Comparison of ENCODE assay signal across 26 cellular contexts in genomic region chr16:65697061-65697460, GRCh38.
DNase-seq lines count a peak whose midpoint lies in the region; ATAC-seq and TF ChIP-seq lines count a peak whose summit lies in the region.
"Had no signal": no experiment of that assay in that cellular context is flagged by ENCODE, and none has a peak within 500 bp of the region (broad histone marks: within the 10 kb centered on the region; RNA-seq: fewer than 3 reads in every experiment).

No MANE protein-coding gene starts in this region.

- peaks cover 34% of the 10 kb centered on the region for H3K4me1 Mint-ChIP-seq in osteocyte (ENCODE audit: unreplicated experiment)
- H3K4me1 Mint-ChIP-seq: activated B cell treated with CpG ODN at 0.5 μM for 24 hours had no signal

- no peak overlapping the region for H3K9ac ChIP-seq in GM23248

- no peak overlapping the region for H2AFZ ChIP-seq in GM23248

- WGBS in GM23248 (ENCODE audit: low coverage in 1 of 2, low lambda C conversion rate in 2 of 2, missing lambda C conversion rate in 2 of 2), 2 experiments, result 88 to 92% methylated on average over 1 of the region's 1 CpG

- no peak overlapping the region for H3K27ac ChIP-seq in GM23248
- H3K27ac ChIP-seq in RWPE2 (ENCODE audit: poor library complexity, severe bottlenecking), result no peak overlapping the region
- H3K27ac ChIP-seq: SK-N-MC, spleen, thyroid gland had no signal

- H3K4me2 ChIP-seq in GM23248 (ENCODE audit: unreplicated experiment), result no peak overlapping the region

- H3K9me2 ChIP-seq in GM23248 (ENCODE audit: insufficient read depth), result no peaks in the 10 kb centered on the region

- no peaks in the 10 kb centered on the region for H3K79me2 ChIP-seq in GM23248 (ENCODE audit: insufficient read depth)

- no peak overlapping the region for H3K27ac Mint-ChIP-seq in osteocyte (ENCODE audit: unreplicated experiment)
- H3K27ac Mint-ChIP-seq: activated B cell treated with CpG ODN at 0.5 μM for 24 hours; dendritic cell treated with granulocyte-macrophage colony-stimulating factor and Interleukin-4, amounts not matched to agents 40 ng/mL and 50 ng/mL, for 4 days had no signal

- H3K36me3 ChIP-seq in GM23248 (ENCODE audit: low read depth) (no peaks in the 10 kb centered on the region), RWPE2 (ENCODE audit: low read depth) (no peaks in the 10 kb centered on the region)
- H3K36me3 ChIP-seq: spleen, thyroid gland had no signal

- in situ Hi-C loops in GM23248 (cut with MboI), result no loop called here

- no peaks in the 10 kb centered on the region for H3K36me3 Mint-ChIP-seq in osteocyte (ENCODE audit: unreplicated experiment)

- no peaks in the 10 kb centered on the region for H4K20me1 ChIP-seq in GM23248 (ENCODE audit: insufficient read depth)

- H3F3A ChIP-seq in GM23248 (ENCODE audit: insufficient read depth), result no peaks in the 10 kb centered on the region

- H3K4me3 ChIP-seq in GM23248 (no peak overlapping the region), RWPE2 (ENCODE audit: severe bottlenecking) (no peak overlapping the region), fibroblast of pulmonary artery (replicated peaks; ENCODE audit: low read depth, low read length) (no peak overlapping the region)
- H3K4me3 ChIP-seq: SK-N-MC, spleen, thyroid gland had no signal

- H3K4me1 ChIP-seq in GM23248 (ENCODE audit: insufficient read depth) (peaks cover 17% of the 10 kb centered on the region), RWPE2 (ENCODE audit: insufficient read depth, poor library complexity, severe bottlenecking) (no peaks in the 10 kb centered on the region)
- H3K4me1 ChIP-seq: spleen, thyroid gland had no signal

- H3K9me3 Mint-ChIP-seq in osteocyte (ENCODE audit: unreplicated experiment), result no peaks in the 10 kb centered on the region
- H3K9me3 Mint-ChIP-seq: dendritic cell treated with granulocyte-macrophage colony-stimulating factor and Interleukin-4, amounts not matched to agents 40 ng/mL and 50 ng/mL, for 4 days had no signal

- no peak for ATAC-seq in RWPE2 (ENCODE audit: low read depth)
- no peak for ATAC-seq in HG02840 (IDR thresholded peaks at IDR 0.05; ENCODE audit: low FRiP score, unreplicated experiment)

- TF ChIP-seq CTCF in RWPE2 (IDR thresholded peaks at IDR 0.05; ENCODE audit: poor library complexity, severe bottlenecking), result peak; percentile 19
- peak; percentile 19 for TF ChIP-seq CTCF in fibroblast of pulmonary artery (IDR thresholded peaks at IDR 0.05; ENCODE audit: low read length, missing control alignments)
- TF ChIP-seq CTCF in osteocyte (IDR thresholded peaks at IDR 0.05), result peak; percentile 16

- H3K4me3 Mint-ChIP-seq in osteocyte (ENCODE audit: unreplicated experiment), result no peak overlapping the region
- H3K4me3 Mint-ChIP-seq: activated B cell treated with CpG ODN at 0.5 μM for 24 hours; dendritic cell treated with granulocyte-macrophage colony-stimulating factor and Interleukin-4, amounts not matched to agents 40 ng/mL and 50 ng/mL, for 4 days had no signal

- H3K27me3 ChIP-seq in GM23248 (replicated peaks; ENCODE audit: insufficient read depth) (no peaks in the 10 kb centered on the region), RWPE2 (ENCODE audit: insufficient read depth, poor library complexity, severe bottlenecking) (no peaks in the 10 kb centered on the region)
- H3K27me3 ChIP-seq: spleen, thyroid gland had no signal

- H3K27me3 Mint-ChIP-seq in osteocyte (ENCODE audit: unreplicated experiment), result peaks cover 2% of the 10 kb centered on the region
- H3K27me3 Mint-ChIP-seq: activated B cell treated with CpG ODN at 0.5 μM for 24 hours had no signal

- H3K9me3 ChIP-seq in GM23248 (ENCODE audit: low read depth) (no peaks in the 10 kb centered on the region), RWPE2 (ENCODE audit: severe bottlenecking) (no peaks in the 10 kb centered on the region)
- H3K9me3 ChIP-seq: spleen, thyroid gland had no signal

- DNase-seq in GM23248, result peak; percentile 26
- no peak for DNase-seq in RWPE2 (ENCODE audit: low spot score)
- peak; percentile 16 for DNase-seq in fibroblast of pulmonary artery (ENCODE audit: low read depth)
- DNase-seq in osteocyte (ENCODE audit: extremely low spot score, unreplicated experiment), result no peak
- DNase-seq in T-helper 2 cell, result no peak
- DNase-seq in stimulated activated CD4-positive, alpha-beta T cell treated with anti-CD3 and anti-CD28 coated beads, Interleukin-1b, Interleukin-23, amount 100 ng/mL, for 48 hours, result no peak
- DNase-seq: activated B cell treated with CpG ODN at 0.5 μM for 24 hours; activated CD4-positive, alpha-beta T cell treated with anti-CD3 and anti-CD28 coated beads, Interleukin-2, amount 50 U/mL, for 48 hours; activated CD8-positive, alpha-beta memory T cell treated with anti-CD3 and anti-CD28 coated beads, Interleukin-2, amount 50 U/mL, for 48 hours; activated effector memory CD4-positive, alpha-beta T cell treated with Interleukin-2 at 50 U/mL for 16 hours; COR-L47; DMS79 treated with DMSO at 0.1 percent for 48 hours; foreskin melanocyte; mammary epithelial cell; NCI-H1105; NCI-H2081; NCI-H510A; occipital lobe; spleen; stimulated activated CD4-positive, alpha-beta T cell treated with anti-CD3 and anti-CD28 coated beads, Interleukin-4, amount 100 ng/mL, for 24 hours; stimulated activated naive CD4-positive, alpha-beta T cell treated with Interleukin-2 at 50 U/mL for 16 hours; T1000; thyroid gland had no signal

Comparison
In these comparisons a context has a peak if more than half of its experiments do, and no peak if none do; other contexts are left out.
1. DNase-seq: peak in GM23248 (single experiment) and fibroblast of pulmonary artery (single experiment); none in RWPE2 (single experiment), osteocyte (single experiment), T-helper 2 cell (0 of 5) and stimulated activated CD4-positive, alpha-beta T cell treated with anti-CD3 and anti-CD28 coated beads, Interleukin-1b, Interleukin-23, amount 100 ng/mL, for 48 hours (single experiment).
2. Peak in every context shown above with its lines, with median percentiles within 50 percentile points of each other: CTCF ChIP-seq.